Comparison of ENCODE assay signal across 13 cellular contexts in genomic region chr6:158810149-158811095, GRCh38. TPM values are rescaled to one million over a fixed set of nuclear protein-coding genes. Genes with fewer than 3 reads are reported as not detected.
DNase-seq lines count a peak whose midpoint lies in the region; ATAC-seq lines count a peak whose summit lies in the region.
"Had no signal": no experiment of that assay in that cellular context is flagged by ENCODE, and none has a peak within 500 bp of the region (broad histone marks: within the 10 kb centered on the region; RNA-seq: fewer than 3 reads in every experiment).

No MANE protein-coding gene starts in this region.

- H3K36me3 Mint-ChIP-seq in T-helper 2 cell treated with Interferon-gamma antibody and Interleukin-4, amounts not matched to agents 5 μg/mL and 100 μg/mL, for 36 hours (ENCODE audit: low read depth), result peaks cover 77% of the 10 kb centered on the region
- H3K36me3 Mint-ChIP-seq in central memory CD8-positive, alpha-beta T cell (ENCODE audit: insufficient read depth), result peaks cover 75% of the 10 kb centered on the region

- H3K4me3 ChIP-seq in skeletal muscle satellite cell (ENCODE audit: low read length), result no peak overlapping the region
- H3K4me3 ChIP-seq: heart left ventricle had no signal

- ATAC-seq in central memory CD8-positive, alpha-beta T cell (replicated peaks; ENCODE audit: extremely low read depth, poor library complexity, severe bottlenecking), result no peak
- ATAC-seq in HG03135 (IDR thresholded peaks at IDR 0.05; ENCODE audit: unreplicated experiment), result no peak

- H3K4me2 ChIP-seq in skeletal muscle satellite cell (ENCODE audit: low read length), result peak overlapping the region; percentile 1

- peaks cover 45% of the 10 kb centered on the region for H3K4me1 ChIP-seq in skeletal muscle satellite cell (ENCODE audit: control insufficient read depth, insufficient read depth, low read length)

- H3K27ac Mint-ChIP-seq in T-helper 2 cell treated with Interferon-gamma antibody and Interleukin-4, amounts not matched to agents 5 μg/mL and 100 μg/mL, for 36 hours, result peak overlapping the region; percentile 49
- peak overlapping the region; percentile 93 for H3K27ac Mint-ChIP-seq in central memory CD8-positive, alpha-beta T cell (ENCODE audit: low read depth)
- H3K27ac Mint-ChIP-seq: activated naive CD4-positive, alpha-beta T cell treated with anti-CD3 and anti-CD28 coated beads for 36 hours had no signal

- H3K4me3 Mint-ChIP-seq in T-helper 2 cell treated with Interferon-gamma antibody and Interleukin-4, amounts not matched to agents 5 μg/mL and 100 μg/mL, for 36 hours, result no peak overlapping the region
- peak overlapping the region; percentile 62 for H3K4me3 Mint-ChIP-seq in central memory CD8-positive, alpha-beta T cell
- H3K4me3 Mint-ChIP-seq: activated naive CD4-positive, alpha-beta T cell treated with anti-CD3 and anti-CD28 coated beads for 36 hours; dendritic cell treated with granulocyte-macrophage colony-stimulating factor and Interleukin-4, amounts not matched to agents 40 ng/mL and 50 ng/mL, for 4 days had no signal

- no peak for DNase-seq in T-helper 2 cell treated with Interferon-gamma antibody and Interleukin-4, amounts not matched to agents 5 μg/mL and 100 μg/mL, for 36 hours (ENCODE audit: low spot score)
- DNase-seq in T-helper 2 cell (no peak), MV-4-11 (lab: John Stamatoyannopoulos, UW) (peak; percentile 26), inferior parietal cortex (ENCODE audit: extremely low spot score) (no peak), NCI-H226 (no peak)
- DNase-seq in central memory CD8-positive, alpha-beta T cell (ENCODE audit: low spot score in 2 of 2), result no peak
- DNase-seq: activated naive CD4-positive, alpha-beta T cell treated with anti-CD3 and anti-CD28 coated beads for 36 hours; heart left ventricle; NCI-H1092 treated with DMSO at 0.1 percent for 48 hours; stimulated activated CD4-positive, alpha-beta T cell treated with anti-CD3 and anti-CD28 coated beads, Interleukin-12 subunit alpha, Interleukin-12 subunit beta, amount 100 ng/mL, for 4 hours had no signal

- H3K36me3 ChIP-seq in skeletal muscle satellite cell (ENCODE audit: insufficient read depth, low read length), result peaks cover 41% of the 10 kb centered on the region

- no peaks in the 10 kb centered on the region for H3K9me3 Mint-ChIP-seq in T-helper 2 cell treated with Interferon-gamma antibody and Interleukin-4, amounts not matched to agents 5 μg/mL and 100 μg/mL, for 36 hours
- H3K9me3 Mint-ChIP-seq in central memory CD8-positive, alpha-beta T cell, result no peaks in the 10 kb centered on the region
- H3K9me3 Mint-ChIP-seq: activated naive CD4-positive, alpha-beta T cell treated with anti-CD3 and anti-CD28 coated beads for 36 hours; dendritic cell treated with granulocyte-macrophage colony-stimulating factor and Interleukin-4, amounts not matched to agents 40 ng/mL and 50 ng/mL, for 4 days had no signal

- H3K27me3 Mint-ChIP-seq in T-helper 2 cell treated with Interferon-gamma antibody and Interleukin-4, amounts not matched to agents 5 μg/mL and 100 μg/mL, for 36 hours (ENCODE audit: low read depth), result no peaks in the 10 kb centered on the region
- no peaks in the 10 kb centered on the region for H3K27me3 Mint-ChIP-seq in central memory CD8-positive, alpha-beta T cell
- H3K27me3 Mint-ChIP-seq: dendritic cell treated with granulocyte-macrophage colony-stimulating factor and Interleukin-4, amounts not matched to agents 40 ng/mL and 50 ng/mL, for 4 days had no signal

- H3K27me3 ChIP-seq in skeletal muscle satellite cell (ENCODE audit: control insufficient read depth, insufficient read depth, low read length), result no peaks in the 10 kb centered on the region
- H3K27me3 ChIP-seq: heart left ventricle had no signal

- H3K4me1 Mint-ChIP-seq in T-helper 2 cell treated with Interferon-gamma antibody and Interleukin-4, amounts not matched to agents 5 μg/mL and 100 μg/mL, for 36 hours (ENCODE audit: low read depth), result peaks cover 88% of the 10 kb centered on the region
- peaks cover 92% of the 10 kb centered on the region for H3K4me1 Mint-ChIP-seq in central memory CD8-positive, alpha-beta T cell

- no peaks in the 10 kb centered on the region for H3K9me3 ChIP-seq in skeletal muscle satellite cell (replicated peaks; ENCODE audit: low read length)
- H3K9me3 ChIP-seq: heart left ventricle had no signal

- no peak overlapping the region for H3K9ac ChIP-seq in skeletal muscle satellite cell (ENCODE audit: low read depth, low read length)

RNA-seq across cellular contexts. Expression of gene EZR, which starts 8.7 kb away (rescaled TPM):
- 21.0 and 25.6 TPM in 2 replicates for total RNA-seq in skeletal muscle satellite cell (2012; rRNA removed)
